15 cellular contexts compared by ENCODE assay signal in genomic region chr5:115274584-115274983, GRCh38.
"Had no signal": no experiment of that assay in that cellular context is flagged by ENCODE, and none has a peak within 500 bp of the region (broad histone marks: within the 10 kb centered on the region; RNA-seq: fewer than 3 reads in every experiment).

No MANE protein-coding gene starts in this region.

- H3K27ac Mint-ChIP-seq: activated naive CD8-positive, alpha-beta T cell; brain had no signal

- H3K4me1 ChIP-seq: gastroesophageal sphincter, left ventricle myocardium inferior, stomach, uterus had no signal

- H3K9me3 ChIP-seq: gastroesophageal sphincter, left ventricle myocardium inferior, ovary, stomach, uterus had no signal

- DNase-seq: activated CD4-positive, alpha-beta T cell treated with anti-CD3 and anti-CD28 coated beads, Interleukin-2, amount 50 U/mL, for 4 hours; activated effector memory CD4-positive, alpha-beta T cell treated with Interleukin-2 at 50 U/mL for 16 hours; activated T-cell treated with anti-CD3 and anti-CD28 coated beads, Interleukin-2, amount 50 U/mL, for 1 hour; amygdala; left ventricle myocardium inferior; mesendoderm; ovary; stimulated activated CD4-positive, alpha-beta T cell treated with anti-CD3 and anti-CD28 coated beads, Interleukin-4, amount 100 ng/mL, for 24 hours; stomach; uterus had no signal

- FAIRE-seq: keratinocyte had no signal

- H3K9me3 Mint-ChIP-seq: brain had no signal

- H3K27me3 Mint-ChIP-seq: activated naive CD8-positive, alpha-beta T cell; brain had no signal

- ATAC-seq: activated CD4-positive, CD25-positive, alpha-beta regulatory T cell treated with anti-CD3 and anti-CD28 coated beads, Interleukin-2, amount 50 U/mL, for 24 hours; gastroesophageal sphincter had no signal

- H3K36me3 ChIP-seq: ovary had no signal

- H3K27ac ChIP-seq: gastroesophageal sphincter, left ventricle myocardium inferior, ovary, stomach, uterus had no signal

- H3K4me3 ChIP-seq: gastroesophageal sphincter, left ventricle myocardium inferior, ovary, stomach, uterus had no signal

- H3K27me3 ChIP-seq: gastroesophageal sphincter, ovary, stomach, uterus had no signal

- H3K4me3 Mint-ChIP-seq: activated naive CD8-positive, alpha-beta T cell; brain had no signal
